Comparison of ENCODE assay signal across 20 cellular contexts in the genomic region with DNA sequence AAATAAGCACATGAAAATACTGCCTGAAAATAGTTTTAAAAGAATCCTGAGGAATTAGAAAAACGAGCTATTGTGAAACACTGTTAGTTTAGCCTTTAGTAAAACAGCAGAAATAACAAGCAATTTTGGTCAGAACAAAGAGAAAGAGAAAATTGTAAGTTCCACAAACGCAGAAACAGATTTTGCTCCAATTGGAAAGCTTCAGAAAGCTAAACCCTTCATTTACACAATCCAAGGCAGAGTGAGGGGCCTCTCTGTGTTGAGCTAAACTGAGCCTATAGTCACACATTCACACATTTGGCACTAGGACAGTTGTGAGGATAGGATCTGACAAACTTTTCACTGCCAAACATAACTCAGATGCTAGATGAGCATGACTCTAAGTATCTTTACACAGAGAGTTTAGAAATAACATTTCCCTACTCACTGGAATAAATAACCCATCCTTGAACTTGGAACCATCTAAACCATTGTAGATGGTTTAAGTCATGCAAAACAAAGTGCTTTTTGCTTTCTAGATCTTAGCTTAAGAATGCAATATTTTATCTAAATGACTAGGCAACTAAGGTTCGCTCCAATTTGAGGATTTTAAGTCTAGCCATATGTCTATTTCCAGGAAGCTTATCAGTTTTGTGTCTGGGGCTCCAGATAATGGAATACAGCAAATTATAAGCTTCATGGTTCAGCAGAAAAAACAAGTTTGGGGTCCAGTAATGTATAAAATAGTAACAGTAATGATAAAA.
DNase-seq lines count a peak whose midpoint lies in the region; ATAC-seq, FAIRE-seq and TF ChIP-seq lines count a peak whose summit lies in the region.
"Had no signal": no experiment of that assay in that cellular context is flagged by ENCODE, and none has a peak within 500 bp of the region (broad histone marks: within the 10 kb centered on the region; RNA-seq: fewer than 3 reads in every experiment).

No MANE protein-coding gene starts in this region.

- peak in 1 of 2 experiments; percentile 49; a peak in 2 of 4 replicates for TF ChIP-seq EP300 in HepG2 (IDR thresholded peaks at IDR 0.05; ENCODE audit: low read depth in 2 of 2, low read length in 2 of 2)
- no peak; the same call in 1 of the 2 replicates for TF ChIP-seq EP300 in HepG2 (CRISPR knock-in tag; IDR thresholded peaks at IDR 0.05; ENCODE audit: borderline replicate concordance)

- in situ Hi-C loops in mammary epithelial cell (cut with MboI; ENCODE audit: low sequenced_read_pairs in 2 of 2) (no loop called here), HepG2 (cut with HindIII; ENCODE audit: extremely low pct_ligation_motif_present, low pct_unique_long_range_greater_than_20kb) (no loop called here)

- no peaks in the 10 kb centered on the region for H3K9me3 ChIP-seq in mammary epithelial cell (replicated peaks; ENCODE audit: insufficient read depth, low read length)
- no peaks in the 10 kb centered on the region for H3K9me3 ChIP-seq in breast epithelium
- no peaks in the 10 kb centered on the region for H3K9me3 ChIP-seq in HepG2 (ENCODE audit: low read length)
- H3K9me3 ChIP-seq in aorta (ENCODE audit: control insufficient read depth, low read length), result no peaks in the 10 kb centered on the region
- H3K9me3 ChIP-seq: heart right ventricle, mucosa of descending colon, upper lobe of left lung had no signal

- H4K20me1 ChIP-seq in mammary epithelial cell (ENCODE audit: insufficient read depth, low read length) (no peaks in the 10 kb centered on the region), HepG2 (ENCODE audit: insufficient read depth, low read length) (no peaks in the 10 kb centered on the region)

- TF ChIP-seq POLR2A in breast epithelium (IDR thresholded peaks at IDR 0.05) (no peak), HepG2 (IDR thresholded peaks at IDR 0.05; ENCODE audit: insufficient read depth in 1 of 2, low read depth in 2 of 2, low read length in 2 of 2) (no peak)

- no peak overlapping the region for H3K4me2 ChIP-seq in mammary epithelial cell (ENCODE audit: insufficient read depth, low read depth, low read length)
- H3K4me2 ChIP-seq in HepG2 (ENCODE audit: low read depth, low read length), result peak overlapping the region; percentile 18

- peak overlapping the region; percentile 35 for H2AFZ ChIP-seq in mammary epithelial cell (ENCODE audit: low read depth, low read length)
- H2AFZ ChIP-seq in HepG2 (ENCODE audit: low read length), result peak overlapping the region; percentile 38

- no peaks in the 10 kb centered on the region for H3K79me2 ChIP-seq in mammary epithelial cell (ENCODE audit: insufficient read depth, low read length)
- no peaks in the 10 kb centered on the region for H3K79me2 ChIP-seq in HepG2 (ENCODE audit: insufficient read depth, low read length)

- TF ChIP-seq CTCF in mammary epithelial cell (conservative IDR thresholded peaks at IDR 0.05 in 1 of 2, IDR thresholded peaks at IDR 0.05 in 1 of 2; ENCODE audit: extremely low read depth in 1 of 2, insufficient read depth in 1 of 2, low read depth in 1 of 2, low read length in 2 of 2) (no peak), breast epithelium (IDR thresholded peaks at IDR 0.05) (no peak), HepG2 (CRISPR knock-in tag; IDR thresholded peaks at IDR 0.05) (no peak)

- DNase-seq in mammary epithelial cell (no peak), breast epithelium (ENCODE audit: low spot score in 2 of 2) (no peak), dedifferentiated amniotic fluid mesenchymal stem cell (ENCODE audit: extremely low spot score) (peak; percentile 51), HepG2 (ENCODE audit: low spot score) (peak; percentile 84), aorta (no peak)
- DNase-seq: activated T-cell treated with anti-CD3 and anti-CD28 coated beads for 4 hours, DMS53, heart right ventricle, mucosa of descending colon, NCI-H2081, NCI-H526 treated with DMSO at 0.1 percent for 48 hours, PC-3, upper lobe of left lung had no signal

- no peaks in the 10 kb centered on the region for H3K36me3 ChIP-seq in mammary epithelial cell (ENCODE audit: insufficient read depth, low read length)
- H3K36me3 ChIP-seq in breast epithelium, result no peaks in the 10 kb centered on the region
- H3K36me3 ChIP-seq in HepG2 (replicated peaks in 1 of 2; ENCODE audit: control insufficient read depth in 1 of 2, insufficient read depth in 2 of 2, low read length in 2 of 2), result no peaks in the 10 kb centered on the region
- H3K36me3 ChIP-seq in aorta (ENCODE audit: control insufficient read depth in 1 of 2, insufficient read depth in 2 of 2, low read length in 1 of 2), result no peaks in the 10 kb centered on the region
- H3K36me3 ChIP-seq: heart right ventricle, upper lobe of left lung had no signal

- H3K4me3 ChIP-seq in mammary epithelial cell (replicated peaks in 1 of 3; ENCODE audit: insufficient read depth in 1 of 3, low read depth in 2 of 3, low read length in 3 of 3), result no peak overlapping the region
- no peak overlapping the region for H3K4me3 ChIP-seq in breast epithelium
- H3K4me3 ChIP-seq in HepG2 (replicated peaks in 1 of 3; ENCODE audit: insufficient read depth in 1 of 3, low read depth in 2 of 3, low read length in 3 of 3), result no peak overlapping the region
- H3K4me3 ChIP-seq in aorta (ENCODE audit: low read length in 2 of 2), result no peak overlapping the region
- H3K4me3 ChIP-seq: heart right ventricle, mucosa of descending colon, upper lobe of left lung had no signal

- H3K9ac ChIP-seq in mammary epithelial cell (ENCODE audit: insufficient read depth, low read length) (no peak overlapping the region), HepG2 (ENCODE audit: insufficient read depth, low read depth, low read length) (peak overlapping the region; percentile 36)

- CTCF ChIA-PET in mammary epithelial cell (lab: Charles Lee; ENCODE audit: low non-redundant PET) (no interaction called here), HepG2 (lab: Yijun Ruan, JAX; ENCODE audit: low intra/inter-chr PET ratio, low total read pairs) (no interaction called here)

- TF ChIP-seq RAD21 in HepG2 (CRISPR knock-in tag; IDR thresholded peaks at IDR 0.05), result no peak

- H3K27me3 ChIP-seq in mammary epithelial cell (ENCODE audit: insufficient read depth, low read length) (no peaks in the 10 kb centered on the region), breast epithelium (no peaks in the 10 kb centered on the region), HepG2 (ENCODE audit: control insufficient read depth in 1 of 2, insufficient read depth in 2 of 2, low read length in 2 of 2) (no peaks in the 10 kb centered on the region), aorta (ENCODE audit: control insufficient read depth in 1 of 2, insufficient read depth in 2 of 2, low read length in 1 of 2) (no peaks in the 10 kb centered on the region)
- H3K27me3 ChIP-seq: heart right ventricle, upper lobe of left lung had no signal

- intact Hi-C loops in mammary epithelial cell (cut with micrococcal nuclease), result no loop called here
- intact Hi-C loops in breast epithelium (cut with DNase I; ENCODE audit: low total_unique reads), result no loop called here
- intact Hi-C loops in HepG2 (cut with micrococcal nuclease; ENCODE audit: unreplicated experiment), result loop anchor here (5.0 kb wide), 1 partner anchor 243 kb away; the partner anchor contains the start of gene TBPL1
- intact Hi-C loops in aorta (cut with DNase I), result no loop called here

- dilution Hi-C loops in mammary epithelial cell (cut with HindIII; ENCODE audit: low sequenced_read_pairs), result no loop called here

- FAIRE-seq in HepG2 (lab: Jason Lieb, UNC), result no peak
- FAIRE-seq: TTC549 had no signal

- H3K27ac ChIP-seq in mammary epithelial cell (ENCODE audit: insufficient read depth, low read depth, low read length) (no peak overlapping the region), breast epithelium (peak overlapping the region in 1 of 2 donors; percentile 27), HepG2 (ENCODE audit: extremely low read length, insufficient read depth, low read length) (peak overlapping the region; percentile 65), aorta (ENCODE audit: low read depth in 1 of 2, low read length in 2 of 2) (no peak overlapping the region)
- H3K27ac ChIP-seq: 22Rv1, C4-2B, upper lobe of left lung had no signal

- BruUV-seq in mammary epithelial cell (replicated peaks; lab: Mats Ljungman, UMichigan), result no TSS peak
- TSS peak; percentile 61 for BruUV-seq in HepG2 (replicated peaks; lab: Mats Ljungman, UMichigan)

- ATAC-seq in HepG2, result peak; percentile 46
- ATAC-seq in aorta (ENCODE audit: low FRiP score), result peak; percentile 65
- ATAC-seq in HG03442 (IDR thresholded peaks at IDR 0.05; ENCODE audit: unreplicated experiment), result no peak
- ATAC-seq in GM18868 (IDR thresholded peaks at IDR 0.05; ENCODE audit: unreplicated experiment), result no peak
- ATAC-seq in GM19395 (IDR thresholded peaks at IDR 0.05; ENCODE audit: unreplicated experiment), result no peak
- ATAC-seq: heart right ventricle; mucosa of descending colon; PC-3; stimulated activated memory B cell treated with anti-CD40 and anti-IgM and Interleukin-4, amounts not matched to agents 10 μg/mL and 1 μg/mL and 100 μg/mL, for 72 hours had no signal

- WGBS in mammary epithelial cell (ENCODE audit: low coverage, missing lambda C conversion rate), result 38% methylated on average over 3 of the region's 3 CpGs
- 17% methylated on average over 3 of the region's 3 CpGs for WGBS in HepG2 (ENCODE audit: low lambda C conversion rate)
- WGBS in aorta, 2 donors, result 9 to 11% methylated on average over 3 of the region's 3 CpGs

- H3K4me1 ChIP-seq in mammary epithelial cell (ENCODE audit: insufficient read depth, low read length) (no peaks in the 10 kb centered on the region), breast epithelium (no peaks in the 10 kb centered on the region), HepG2 (ENCODE audit: insufficient read depth, low read length) (peaks cover 88% of the 10 kb centered on the region), aorta (ENCODE audit: control insufficient read depth in 1 of 2, insufficient read depth in 2 of 2, low read length in 2 of 2) (no peaks in the 10 kb centered on the region)
- H3K4me1 ChIP-seq: upper lobe of left lung had no signal

- POLR2A ChIA-PET in HepG2 (lab: Yijun Ruan, JAX), result interaction anchor here (0.8 to 7.1 kb wide), 3 partner anchors 19 to 104 kb away, joined by 3 to 62 read pairs (median 3); no protein-coding TSS in a partner anchor

TF ChIP-seq in HepG2, 621 proteins besides CTCF, POLR2A, EP300 and RAD21 (continues in another document):
- peak; percentile 58; the same call in 1 of the 2 replicates for TF ChIP-seq PITX1 (CRISPR knock-in tag; IDR thresholded peaks at IDR 0.05)
- no peak for TF ChIP-seq ZNF691 (CRISPR knock-in tag; IDR thresholded peaks at IDR 0.05; ENCODE audit: borderline replicate concordance, low read depth)
- no peak for TF ChIP-seq HDAC1 (CRISPR knock-in tag; IDR thresholded peaks at IDR 0.05)

Comparison
In these comparisons a context has a peak if more than half of its experiments do, and no peak if none do; other contexts are left out.
1. DNase-seq: peak in dedifferentiated amniotic fluid mesenchymal stem cell (single experiment) and HepG2 (single experiment); none in mammary epithelial cell (single experiment), breast epithelium (0 of 2) and aorta (0 of 2).
2. ATAC-seq: peak in HepG2 (single experiment) and aorta (single experiment); none in HG03442 (single experiment), GM18868 (single experiment) and GM19395 (single experiment).